ENCODE assay signal across 8 cellular contexts in genomic region chr11:117096973-117097566, GRCh38. TPM values are rescaled to one million over a fixed set of nuclear protein-coding genes. Genes with fewer than 3 reads are reported as not detected.
DNase-seq lines count a peak whose midpoint lies in the region; ATAC-seq, FAIRE-seq and TF ChIP-seq lines count a peak whose summit lies in the region.

No MANE protein-coding gene starts in this region.

- peaks cover 72 to 76% (median 74%) of the 10 kb centered on the region in 3 donors for H3K4me1 Mint-ChIP-seq in CD8-positive, alpha-beta memory T cell
- peaks cover 32% of the 10 kb centered on the region for H3K4me1 Mint-ChIP-seq in endothelial cell (ENCODE audit: unreplicated experiment)

- no peak for FAIRE-seq in D721Med (lab: Jason Lieb, UNC)

- no peaks in the 10 kb centered on the region for H4K20me1 ChIP-seq in OCI-LY1 (ENCODE audit: insufficient read depth, low read length)
- peaks cover 44% of the 10 kb centered on the region for H4K20me1 ChIP-seq in osteoblast (ENCODE audit: insufficient read depth, low read length)

- no peak for DNase-seq in CD8-positive, alpha-beta memory T cell
- DNase-seq in endothelial cell (ENCODE audit: low spot score) (no peak), osteoblast (ENCODE audit: insufficient read length, low spot score, missing footprints) (peak; percentile 80), SW 1271 (lab: John Stamatoyannopoulos, UW) (no peak), D721Med (ENCODE audit: insufficient read length, low spot score) (no peak), HCEC 1CT (no peak)

- H3K4me3 ChIP-seq in CD8-positive, alpha-beta memory T cell (ENCODE audit: low read length), result peak overlapping the region; percentile 87
- H3K4me3 ChIP-seq in OCI-LY1 (ENCODE audit: low read depth, low read length, poor library complexity, severe bottlenecking) (peak overlapping the region; percentile 99), osteoblast (ENCODE audit: insufficient read depth, low read length) (peak overlapping the region; percentile 77)

- H3K27ac Mint-ChIP-seq in CD8-positive, alpha-beta memory T cell, result peak overlapping the region; percentile 98 to 100 (median 100)
- peak overlapping the region; percentile 94 for H3K27ac Mint-ChIP-seq in endothelial cell (ENCODE audit: unreplicated experiment)

- CTCF ChIA-PET in CD8-positive, alpha-beta memory T cell (lab: Charles Lee), result interaction anchor here (0.8 to 2.5 kb wide), 11 partner anchors 9 to 364 kb away, joined by 3 to 12 read pairs (median 4); partner anchors contain the start of gene APOA5

- peak overlapping the region; percentile 90 to 99 (median 97) for H3K4me3 Mint-ChIP-seq in CD8-positive, alpha-beta memory T cell
- H3K4me3 Mint-ChIP-seq in endothelial cell (ENCODE audit: unreplicated experiment), result peak overlapping the region; percentile 94

- H3K36me3 Mint-ChIP-seq in CD8-positive, alpha-beta memory T cell, result peaks cover 3 to 21% (median 5%) of the 10 kb centered on the region in 3 donors
- peaks cover 2% of the 10 kb centered on the region for H3K36me3 Mint-ChIP-seq in endothelial cell (ENCODE audit: low read depth, unreplicated experiment)

- TF ChIP-seq CTCF in OCI-LY1 (IDR thresholded peaks at IDR 0.05; ENCODE audit: low read length) (no peak), endothelial cell (IDR thresholded peaks at IDR 0.05; ENCODE audit: unreplicated experiment) (no peak), osteoblast (IDR thresholded peaks at IDR 0.05; ENCODE audit: extremely low read depth, low read depth, low read length) (no peak), D721Med (IDR thresholded peaks at IDR 0.05; ENCODE audit: insufficient read depth, missing control alignments) (no peak)

- H3K27me3 Mint-ChIP-seq in CD8-positive, alpha-beta memory T cell, result peaks cover 0 to 3% of the 10 kb centered on the region in 2 donors
- peaks cover 3% of the 10 kb centered on the region for H3K27me3 Mint-ChIP-seq in endothelial cell (ENCODE audit: unreplicated experiment)

- no peaks in the 10 kb centered on the region for H3K27me3 ChIP-seq in CD8-positive, alpha-beta memory T cell (ENCODE audit: insufficient read depth, low read length, poor library complexity, severe bottlenecking)
- H3K27me3 ChIP-seq in OCI-LY1 (ENCODE audit: insufficient read depth, low read length) (no peaks in the 10 kb centered on the region), osteoblast (ENCODE audit: insufficient read depth, low read length) (no peaks in the 10 kb centered on the region)

- no peaks in the 10 kb centered on the region for H3K36me3 ChIP-seq in CD8-positive, alpha-beta memory T cell (ENCODE audit: insufficient read depth, low read length)
- H3K36me3 ChIP-seq in OCI-LY1 (ENCODE audit: insufficient read depth, low read length) (peaks cover 13% of the 10 kb centered on the region), osteoblast (ENCODE audit: insufficient read depth, low read length) (no peaks in the 10 kb centered on the region)

- peaks cover 56% of the 10 kb centered on the region for H3K4me1 ChIP-seq in CD8-positive, alpha-beta memory T cell (ENCODE audit: insufficient read depth, low read length)
- H3K4me1 ChIP-seq in OCI-LY1 (ENCODE audit: insufficient read depth, low read length, severe bottlenecking), result peaks cover 35% of the 10 kb centered on the region
- peaks cover 39% of the 10 kb centered on the region for H3K4me1 ChIP-seq in osteoblast (ENCODE audit: insufficient read depth, low read length)

- POLR2A ChIA-PET in CD8-positive, alpha-beta memory T cell (lab: Charles Lee), result interaction anchor here (0.6 to 2.0 kb wide), 8 partner anchors 9 to 309 kb away, joined by 3 to 7 read pairs (median 5); partner anchors contain the start of gene ZPR1

- H2AFZ ChIP-seq in OCI-LY1 (ENCODE audit: low read length) (no peak overlapping the region), osteoblast (ENCODE audit: low read length) (no peak overlapping the region)

- peaks cover 58% of the 10 kb centered on the region for H3K79me2 ChIP-seq in OCI-LY1 (ENCODE audit: insufficient read depth, low read length)
- peaks cover 60% of the 10 kb centered on the region for H3K79me2 ChIP-seq in osteoblast (ENCODE audit: insufficient read depth, low read length)

- H3K4me2 ChIP-seq in OCI-LY1 (ENCODE audit: low read length) (peak overlapping the region; percentile 99), osteoblast (ENCODE audit: insufficient read depth, low read length) (peak overlapping the region; percentile 88)

- ATAC-seq in GM19351 (IDR thresholded peaks at IDR 0.05; ENCODE audit: unreplicated experiment), result no peak

- peak overlapping the region; percentile 94 for H3K27ac ChIP-seq in CD8-positive, alpha-beta memory T cell (ENCODE audit: low read depth, low read length)
- peak overlapping the region; percentile 88 for H3K27ac ChIP-seq in OCI-LY1 (ENCODE audit: low read depth, low read length, poor library complexity, severe bottlenecking)
- H3K27ac ChIP-seq in osteoblast (ENCODE audit: low read depth, low read length), result peak overlapping the region; percentile 80

- H3K9me3 Mint-ChIP-seq in CD8-positive, alpha-beta memory T cell, result peaks cover 0 to 5% (median 0%) of the 10 kb centered on the region in 5 donors
- H3K9me3 Mint-ChIP-seq in endothelial cell (ENCODE audit: unreplicated experiment), result no peaks in the 10 kb centered on the region

- H3K9me2 ChIP-seq in OCI-LY1 (ENCODE audit: low read depth, low read length), result no peaks in the 10 kb centered on the region

- no peaks in the 10 kb centered on the region for H3K9me3 ChIP-seq in CD8-positive, alpha-beta memory T cell (ENCODE audit: low read length)
- H3K9me3 ChIP-seq in OCI-LY1 (ENCODE audit: low read length), result no peaks in the 10 kb centered on the region
- no peaks in the 10 kb centered on the region for H3K9me3 ChIP-seq in osteoblast (ENCODE audit: low read depth, low read length)

- no peaks in the 10 kb centered on the region for H3F3A ChIP-seq in OCI-LY1 (ENCODE audit: insufficient read depth, low read length)

- H3K9ac ChIP-seq in OCI-LY1 (ENCODE audit: low read length), result peak overlapping the region; percentile 97

RNA-seq across cellular contexts. Expression of gene SIK3, which starts 1.2 kb away (rescaled TPM):
- total RNA-seq in CD8-positive, alpha-beta memory T cell, result 10 to 100 TPM; 42.8 to 48.7 TPM
- 33.9 TPM for polyA plus RNA-seq in CD8-positive, alpha-beta memory T cell
- total RNA-seq in endothelial cell (ENCODE audit: unreplicated experiment), result 29.4 TPM
- 24.8 and 25.7 TPM in 2 replicates for total RNA-seq in osteoblast

RNA-seq across cellular contexts. Expression of gene PAFAH1B2, which starts 47.0 kb away (rescaled TPM):
- total RNA-seq in CD8-positive, alpha-beta memory T cell, result 10 to 100 TPM; 79.5 to 84.5 TPM
- polyA plus RNA-seq in CD8-positive, alpha-beta memory T cell, result 15.9 TPM
- total RNA-seq in endothelial cell (ENCODE audit: unreplicated experiment) (87.4 TPM), osteoblast (141 and 151 TPM in 2 replicates)
